Comparison of ENCODE assay signal across 37 cellular contexts in genomic region chr7:133517766-133518165, GRCh38.
"Had no signal": no experiment of that assay in that cellular context is flagged by ENCODE, and none has a peak within 500 bp of the region (broad histone marks: within the 10 kb centered on the region; RNA-seq: fewer than 3 reads in every experiment).

No MANE protein-coding gene starts in this region.

- H3K27ac ChIP-seq: adrenal gland, breast epithelium, cardiac muscle cell, colonic mucosa, epithelial cell of prostate, esophagus squamous epithelium, foreskin keratinocyte, gastrocnemius medialis, heart left ventricle had no signal

- H3K4me3 Mint-ChIP-seq: activated CD4-positive, alpha-beta memory T cell treated with anti-CD3 and anti-CD28 coated beads for 36 hours; activated CD4-positive, alpha-beta T cell treated with anti-CD3 and anti-CD28 coated beads for 36 hours; activated CD4-positive, alpha-beta T cell treated with anti-CD3 and anti-CD28 coated beads, Interleukin-2, amount 10 ng/mL, durations not matched to agents 24 days and 14 days; activated CD8-positive, alpha-beta memory T cell treated with anti-CD3 and anti-CD28 coated beads, Interleukin-2, amount 10 ng/mL, durations not matched to agents 7 days and 5 days; activated CD8-positive, alpha-beta T cell treated with anti-CD3 and anti-CD28 coated beads, Interleukin-2, amount 10 ng/mL, durations not matched to agents 7 days and 5 days; activated naive CD4-positive, alpha-beta T cell treated with anti-CD3 and anti-CD28 coated beads for 36 hours; activated naive CD4-positive, alpha-beta T cell treated with anti-CD3 and anti-CD28 coated beads, Interleukin-2, amount 50 U/mL, for 24 hours; activated naive CD8-positive, alpha-beta T cell treated with anti-CD3 and anti-CD28 coated beads for 36 hours; activated naive CD8-positive, alpha-beta T cell treated with anti-CD3 and anti-CD28 coated beads, Interleukin-2, amount 50 U/mL, for 24 hours; activated T-cell treated with anti-CD3 and anti-CD28 coated beads, Interleukin-2, amount 50 U/mL, for 72 hours; activated T-helper 17 cell treated with anti-CD3 and anti-CD28 coated beads, Interleukin-2, amount 50 U/mL, for 72 hours; brain; T-helper 17 cell had no signal

- H3K4me1 ChIP-seq: adrenal gland, breast epithelium, colonic mucosa, foreskin keratinocyte, gastrocnemius medialis, heart left ventricle had no signal

- H3K9me3 Mint-ChIP-seq: activated CD4-positive, alpha-beta memory T cell treated with anti-CD3 and anti-CD28 coated beads for 36 hours; activated T-helper 17 cell treated with anti-CD3 and anti-CD28 coated beads, Interleukin-2, amount 50 U/mL, for 72 hours had no signal

- H3K36me3 ChIP-seq: adrenal gland, breast epithelium, cardiac muscle cell, colonic mucosa, esophagus squamous epithelium, gastrocnemius medialis, heart left ventricle had no signal

- DNase-seq: activated CD4-positive, alpha-beta memory T cell treated with anti-CD3 and anti-CD28 coated beads for 36 hours; activated CD4-positive, alpha-beta T cell treated with anti-CD3 and anti-CD28 coated beads for 36 hours; activated CD4-positive, alpha-beta T cell treated with anti-CD3 and anti-CD28 coated beads, Interleukin-2, amount 10 ng/mL, durations not matched to agents 24 days and 14 days; activated CD4-positive, CD25-positive, alpha-beta regulatory T cell; activated CD4-positive, CD25-positive, alpha-beta regulatory T cell treated with anti-CD3 and anti-CD28 coated beads, Interleukin-2, amount 50 U/mL, for 72 hours; activated CD8-positive, alpha-beta memory T cell treated with anti-CD3 and anti-CD28 coated beads, Interleukin-2, amount 10 ng/mL, durations not matched to agents 7 days and 5 days; activated CD8-positive, alpha-beta memory T cell treated with anti-CD3 and anti-CD28 coated beads, Interleukin-2, amount 50 U/mL, for 4 hours; activated CD8-positive, alpha-beta T cell treated with anti-CD3 and anti-CD28 coated beads, Interleukin-2, amount 10 ng/mL, durations not matched to agents 7 days and 5 days; activated effector memory CD4-positive, alpha-beta T cell treated with Interleukin-2 at 50 U/mL for 16 hours; activated gamma-delta T cell treated with Interleukin-2 at 50 U/mL for 16 hours; activated naive CD4-positive, alpha-beta T cell treated with anti-CD3 and anti-CD28 coated beads for 36 hours; activated naive CD8-positive, alpha-beta T cell treated with anti-CD3 and anti-CD28 coated beads for 36 hours; activated naive CD8-positive, alpha-beta T cell treated with anti-CD3 and anti-CD28 coated beads, Interleukin-2, amount 50 U/mL, for 24 hours; activated T-cell treated with anti-CD3 and anti-CD28 coated beads, Interleukin-2, amount 50 U/mL, for 1 hour; activated T-cell treated with anti-CD3 and anti-CD28 coated beads, Interleukin-2, amount 50 U/mL, for 72 hours; adrenal gland; amygdala; aorta; central memory CD4-positive, alpha-beta T cell; cerebellar nuclear complex; colonic mucosa; effector CD8-positive, alpha-beta T cell; esophagus squamous epithelium; foreskin keratinocyte; gastrocnemius medialis; glutamatergic neuron; heart left ventricle; T-helper 1 cell; T-helper 17 cell had no signal

- H3K27ac Mint-ChIP-seq: activated CD4-positive, alpha-beta memory T cell treated with anti-CD3 and anti-CD28 coated beads for 36 hours; activated CD4-positive, alpha-beta T cell treated with anti-CD3 and anti-CD28 coated beads for 36 hours; activated CD4-positive, alpha-beta T cell treated with anti-CD3 and anti-CD28 coated beads, Interleukin-2, amount 10 ng/mL, durations not matched to agents 24 days and 14 days; activated CD8-positive, alpha-beta memory T cell treated with anti-CD3 and anti-CD28 coated beads, Interleukin-2, amount 10 ng/mL, durations not matched to agents 7 days and 5 days; activated CD8-positive, alpha-beta T cell treated with anti-CD3 and anti-CD28 coated beads, Interleukin-2, amount 10 ng/mL, durations not matched to agents 7 days and 5 days; activated naive CD4-positive, alpha-beta T cell treated with anti-CD3 and anti-CD28 coated beads for 36 hours; activated naive CD4-positive, alpha-beta T cell treated with anti-CD3 and anti-CD28 coated beads, Interleukin-2, amount 50 U/mL, for 24 hours; activated naive CD8-positive, alpha-beta T cell treated with anti-CD3 and anti-CD28 coated beads for 36 hours; activated naive CD8-positive, alpha-beta T cell treated with anti-CD3 and anti-CD28 coated beads, Interleukin-2, amount 50 U/mL, for 24 hours; activated T-cell treated with anti-CD3 and anti-CD28 coated beads, Interleukin-2, amount 50 U/mL, for 72 hours; activated T-helper 17 cell treated with anti-CD3 and anti-CD28 coated beads, Interleukin-2, amount 50 U/mL, for 72 hours; brain; T-helper 17 cell had no signal

- ATAC-seq: activated CD4-positive, alpha-beta T cell treated with anti-CD3 and anti-CD28 coated beads for 36 hours; activated CD8-positive, alpha-beta memory T cell treated with anti-CD3 and anti-CD28 coated beads, Interleukin-2, amount 10 ng/mL, durations not matched to agents 7 days and 5 days; activated CD8-positive, alpha-beta T cell treated with anti-CD3 and anti-CD28 coated beads, Interleukin-2, amount 10 ng/mL, durations not matched to agents 7 days and 5 days; activated naive CD8-positive, alpha-beta T cell treated with anti-CD3 and anti-CD28 coated beads, Interleukin-2, amount 50 U/mL, for 24 hours; activated T-cell treated with anti-CD3 and anti-CD28 coated beads, Interleukin-2, amount 50 U/mL, for 72 hours; activated T-helper 17 cell treated with anti-CD3 and anti-CD28 coated beads, Interleukin-2, amount 50 U/mL, for 72 hours; foreskin keratinocyte; gastrocnemius medialis; heart left ventricle; T-helper 17 cell had no signal

- H3K9me3 ChIP-seq: adrenal gland, breast epithelium, colonic mucosa, esophagus squamous epithelium, gastrocnemius medialis, heart left ventricle had no signal

- H3K4me3 ChIP-seq: adrenal gland, breast epithelium, cardiac muscle cell, colonic mucosa, esophagus squamous epithelium, gastrocnemius medialis, heart left ventricle had no signal

- H3K4me1 Mint-ChIP-seq: activated CD4-positive, alpha-beta T cell treated with anti-CD3 and anti-CD28 coated beads for 36 hours; activated CD4-positive, alpha-beta T cell treated with anti-CD3 and anti-CD28 coated beads, Interleukin-2, amount 10 ng/mL, durations not matched to agents 24 days and 14 days; activated CD8-positive, alpha-beta memory T cell treated with anti-CD3 and anti-CD28 coated beads, Interleukin-2, amount 10 ng/mL, durations not matched to agents 7 days and 5 days; activated naive CD8-positive, alpha-beta T cell treated with anti-CD3 and anti-CD28 coated beads for 36 hours; activated naive CD8-positive, alpha-beta T cell treated with anti-CD3 and anti-CD28 coated beads, Interleukin-2, amount 50 U/mL, for 24 hours; activated T-helper 17 cell treated with anti-CD3 and anti-CD28 coated beads, Interleukin-2, amount 50 U/mL, for 72 hours; T-helper 17 cell had no signal

- FAIRE-seq: endometrium, endothelial cell of umbilical vein had no signal

- H3K27me3 ChIP-seq: adrenal gland, breast epithelium, cardiac muscle cell, colonic mucosa, esophagus squamous epithelium, foreskin keratinocyte, gastrocnemius medialis, heart left ventricle had no signal

- H3K27me3 Mint-ChIP-seq: activated CD4-positive, alpha-beta memory T cell treated with anti-CD3 and anti-CD28 coated beads for 36 hours; activated CD4-positive, alpha-beta T cell treated with anti-CD3 and anti-CD28 coated beads for 36 hours; activated CD4-positive, alpha-beta T cell treated with anti-CD3 and anti-CD28 coated beads, Interleukin-2, amount 10 ng/mL, durations not matched to agents 24 days and 14 days; activated CD8-positive, alpha-beta memory T cell treated with anti-CD3 and anti-CD28 coated beads, Interleukin-2, amount 10 ng/mL, durations not matched to agents 7 days and 5 days; activated naive CD4-positive, alpha-beta T cell treated with anti-CD3 and anti-CD28 coated beads, Interleukin-2, amount 50 U/mL, for 24 hours; activated naive CD8-positive, alpha-beta T cell treated with anti-CD3 and anti-CD28 coated beads for 36 hours; activated naive CD8-positive, alpha-beta T cell treated with anti-CD3 and anti-CD28 coated beads, Interleukin-2, amount 50 U/mL, for 24 hours; activated T-helper 17 cell treated with anti-CD3 and anti-CD28 coated beads, Interleukin-2, amount 50 U/mL, for 72 hours; brain; T-helper 17 cell had no signal
